In genomic region chr6:167495506-167496391, GRCh38 we compare ENCODE assay signal across 14 cellular contexts.
DNase-seq lines count a peak whose midpoint lies in the region; ATAC-seq and TF ChIP-seq lines count a peak whose summit lies in the region.
"Had no signal": no experiment of that assay in that cellular context is flagged by ENCODE, and none has a peak within 500 bp of the region (broad histone marks: within the 10 kb centered on the region; RNA-seq: fewer than 3 reads in every experiment).

No MANE protein-coding gene starts in this region.

- H2AK5ac ChIP-seq in IMR-90 (ENCODE audit: low read depth, low read length) = no peak overlapping the region

- peaks cover 60% of the 10 kb centered on the region for H3K9me3 ChIP-seq in IMR-90 (ENCODE audit: control insufficient read depth, insufficient read depth, low read length)
- H3K9me3 ChIP-seq in vagina = no peaks in the 10 kb centered on the region
- no peaks in the 10 kb centered on the region for H3K9me3 ChIP-seq in CD4-positive, alpha-beta T cell (ENCODE audit: control insufficient read depth, low read length)
- no peaks in the 10 kb centered on the region for H3K9me3 ChIP-seq in ascending aorta

- H3K27me3 ChIP-seq in IMR-90 (ENCODE audit: control insufficient read depth, insufficient read depth, low read length) (no peaks in the 10 kb centered on the region), vagina (no peaks in the 10 kb centered on the region), ascending aorta (no peaks in the 10 kb centered on the region)
- no peaks in the 10 kb centered on the region for H3K27me3 ChIP-seq in CD4-positive, alpha-beta T cell (ENCODE audit: control insufficient read depth, insufficient read depth, low read length)

- no peak overlapping the region for H3K4ac ChIP-seq in IMR-90 (ENCODE audit: low read depth, low read length)

- WGBS in IMR-90 (ENCODE audit: extremely low coverage in 2 of 2, insufficient read length in 1 of 2), 2 experiments = 40% methylated on average over 10 of the region's 19 CpGs; no CpG with 5 or more reads in 1 of the 2 experiments

- H3K9me1 ChIP-seq in IMR-90 (ENCODE audit: insufficient read depth, low read length) = no peaks in the 10 kb centered on the region

- no peaks in the 10 kb centered on the region for H4K20me1 ChIP-seq in IMR-90 (ENCODE audit: insufficient read depth, low read length)

- H3K27ac Mint-ChIP-seq in progenitor cell of endocrine pancreas = peak overlapping the region; percentile 58
- H3K27ac Mint-ChIP-seq in CD4-positive, alpha-beta T cell = no peak overlapping the region
- no peak overlapping the region for H3K27ac Mint-ChIP-seq in T-helper 2 cell treated with Interferon-gamma antibody and Interleukin-4, amounts not matched to agents 5 μg/mL and 100 μg/mL, for 36 hours
- H3K27ac Mint-ChIP-seq: activated naive CD4-positive, alpha-beta T cell treated with anti-CD3 and anti-CD28 coated beads, Interleukin-2, amount 50 U/mL, for 24 hours; CD4-positive, CD25-positive, alpha-beta regulatory T cell had no signal

- no peak overlapping the region for H2BK120ac ChIP-seq in IMR-90 (ENCODE audit: low read depth, low read length)

- CTCF ChIA-PET in IMR-90 (lab: Yijun Ruan, JAX) = no interaction called here
- CTCF ChIA-PET in CD4-positive, alpha-beta T cell (lab: Charles Lee) = no interaction called here

- H3K56ac ChIP-seq in IMR-90 (ENCODE audit: extremely low read depth, insufficient read depth, low read length) = no peak overlapping the region

- dilution Hi-C loops in IMR-90 (cut with HindIII; ENCODE audit: low sequenced_read_pairs, unreplicated experiment) = no loop called here

- no peak overlapping the region for H2AK9ac ChIP-seq in IMR-90 (replicated peaks; ENCODE audit: low read depth, low read length, poor library complexity)

- POLR2A ChIA-PET in IMR-90 (lab: Charles Lee; ENCODE audit: unreplicated experiment) = no interaction called here
- POLR2A ChIA-PET in CD4-positive, alpha-beta T cell (lab: Charles Lee) = no interaction called here

- H2AFZ ChIP-seq in IMR-90 (replicated peaks; ENCODE audit: low read length, poor library complexity) = no peak overlapping the region

- H3K14ac ChIP-seq in IMR-90 (replicated peaks; ENCODE audit: low read depth, low read length) = no peak overlapping the region

- BruUV-seq in IMR-90 (replicated peaks; lab: Mats Ljungman, UMichigan) = no TSS peak

- no peak overlapping the region for H3K18ac ChIP-seq in IMR-90 (ENCODE audit: low read depth, low read length)

- no peak for DNase-seq in IMR-90
- DNase-seq in NCI-H526 treated with DMSO at 0.1 percent for 48 hours (lab: John Stamatoyannopoulos, UW) = peak; percentile 52
- DNase-seq in hypothalamus (lab: John Stamatoyannopoulos, UW) = peak in 38 of 51 donors; percentile 10 to 87 (median 54)
- no peak for DNase-seq in progenitor cell of endocrine pancreas (ENCODE audit: low spot score, unreplicated experiment)
- DNase-seq in vagina (ENCODE audit: extremely low spot score in 2 of 2) = no peak
- no peak for DNase-seq in CD4-positive, alpha-beta T cell
- DNase-seq in ascending aorta (ENCODE audit: low spot score in 2 of 2) = no peak
- no peak for DNase-seq in T-helper 2 cell treated with Interferon-gamma antibody and Interleukin-4, amounts not matched to agents 5 μg/mL and 100 μg/mL, for 36 hours (ENCODE audit: low spot score)
- DNase-seq: CD4-positive, CD25-positive, alpha-beta regulatory T cell; H7; mesenchymal stem cell; SHP77; stimulated activated naive CD4-positive, alpha-beta T cell had no signal

- H3K79me1 ChIP-seq in IMR-90 (ENCODE audit: low read depth in 1 of 2, low read length in 2 of 2) = no peaks in the 10 kb centered on the region

- H4K91ac ChIP-seq in IMR-90 (ENCODE audit: insufficient read depth, low read depth, low read length) = no peak overlapping the region

- TF ChIP-seq POLR2A in IMR-90 (IDR thresholded peaks at IDR 0.05; ENCODE audit: low read depth, low read length) (no peak), vagina (IDR thresholded peaks at IDR 0.05) (no peak)

- ATAC-seq in IMR-90 (ENCODE audit: low read depth) = no peak
- ATAC-seq in CD4-positive, alpha-beta T cell (ENCODE audit: poor library complexity) = no peak

- H3K4me3 Mint-ChIP-seq in progenitor cell of endocrine pancreas (ENCODE audit: low read depth) = no peak overlapping the region
- no peak overlapping the region for H3K4me3 Mint-ChIP-seq in CD4-positive, alpha-beta T cell
- H3K4me3 Mint-ChIP-seq in T-helper 2 cell treated with Interferon-gamma antibody and Interleukin-4, amounts not matched to agents 5 μg/mL and 100 μg/mL, for 36 hours = no peak overlapping the region
- H3K4me3 Mint-ChIP-seq: activated naive CD4-positive, alpha-beta T cell treated with anti-CD3 and anti-CD28 coated beads, Interleukin-2, amount 50 U/mL, for 24 hours; CD4-positive, CD25-positive, alpha-beta regulatory T cell had no signal

- H4K8ac ChIP-seq in IMR-90 (ENCODE audit: low read depth in 2 of 2, low read length in 2 of 2) = no peak overlapping the region

- no peak overlapping the region for H3K4me3 ChIP-seq in IMR-90 (ENCODE audit: insufficient read depth, low read depth, low read length)
- H3K4me3 ChIP-seq in vagina = no peak overlapping the region
- no peak overlapping the region for H3K4me3 ChIP-seq in ascending aorta

- TF ChIP-seq RAD21 in IMR-90 (IDR thresholded peaks at IDR 0.05; ENCODE audit: low read length) = no peak

- H2BK5ac ChIP-seq in IMR-90 (ENCODE audit: low read depth, low read length, poor library complexity, severe bottlenecking) = peak overlapping the region; percentile 67

- H3K36me3 Mint-ChIP-seq in progenitor cell of endocrine pancreas (ENCODE audit: insufficient read depth) = no peaks in the 10 kb centered on the region
- no peaks in the 10 kb centered on the region for H3K36me3 Mint-ChIP-seq in CD4-positive, alpha-beta T cell (ENCODE audit: low read depth)
- no peaks in the 10 kb centered on the region for H3K36me3 Mint-ChIP-seq in T-helper 2 cell treated with Interferon-gamma antibody and Interleukin-4, amounts not matched to agents 5 μg/mL and 100 μg/mL, for 36 hours (ENCODE audit: low read depth)
- H3K36me3 Mint-ChIP-seq: activated naive CD4-positive, alpha-beta T cell treated with anti-CD3 and anti-CD28 coated beads, Interleukin-2, amount 50 U/mL, for 24 hours; CD4-positive, CD25-positive, alpha-beta regulatory T cell had no signal

- H3K36me3 ChIP-seq in IMR-90 (ENCODE audit: control insufficient read depth, insufficient read depth, low read length) (no peaks in the 10 kb centered on the region), vagina (no peaks in the 10 kb centered on the region), ascending aorta (no peaks in the 10 kb centered on the region)

- H3K27me3 Mint-ChIP-seq in progenitor cell of endocrine pancreas = no peaks in the 10 kb centered on the region
- H3K27me3 Mint-ChIP-seq in CD4-positive, alpha-beta T cell = peaks cover 18% of the 10 kb centered on the region
- no peaks in the 10 kb centered on the region for H3K27me3 Mint-ChIP-seq in T-helper 2 cell treated with Interferon-gamma antibody and Interleukin-4, amounts not matched to agents 5 μg/mL and 100 μg/mL, for 36 hours (ENCODE audit: low read depth)
- H3K27me3 Mint-ChIP-seq: CD4-positive, CD25-positive, alpha-beta regulatory T cell had no signal

- intact Hi-C loops in IMR-90 (cut with micrococcal nuclease) = no loop called here
- intact Hi-C loops in vagina (cut with DNase I) = no loop called here
- intact Hi-C loops in CD4-positive, alpha-beta T cell (cut with DNase I, micrococcal nuclease) = no loop called here
- intact Hi-C loops in ascending aorta (cut with DNase I) = no loop called here

- no peak overlapping the region for H2BK20ac ChIP-seq in IMR-90 (ENCODE audit: low read depth, low read length)

- H3K9me3 Mint-ChIP-seq in progenitor cell of endocrine pancreas (ENCODE audit: low read depth) = no peaks in the 10 kb centered on the region
- no peaks in the 10 kb centered on the region for H3K9me3 Mint-ChIP-seq in CD4-positive, alpha-beta T cell
- no peaks in the 10 kb centered on the region for H3K9me3 Mint-ChIP-seq in T-helper 2 cell treated with Interferon-gamma antibody and Interleukin-4, amounts not matched to agents 5 μg/mL and 100 μg/mL, for 36 hours
- H3K9me3 Mint-ChIP-seq: activated naive CD4-positive, alpha-beta T cell treated with anti-CD3 and anti-CD28 coated beads, Interleukin-2, amount 50 U/mL, for 24 hours had no signal

- TF ChIP-seq CTCF in IMR-90 (conservative IDR thresholded peaks at IDR 0.05; ENCODE audit: low read depth, low read length) (no peak), progenitor cell of endocrine pancreas (IDR thresholded peaks at IDR 0.05; ENCODE audit: unreplicated experiment) (no peak), vagina (IDR thresholded peaks at IDR 0.05) (no peak), ascending aorta (IDR thresholded peaks at IDR 0.05) (no peak)
- no peak for TF ChIP-seq CTCF in CD4-positive, alpha-beta T cell (IDR thresholded peaks at IDR 0.05)

- peaks cover 47% of the 10 kb centered on the region for H3K4me1 Mint-ChIP-seq in progenitor cell of endocrine pancreas (ENCODE audit: low read depth)
- H3K4me1 Mint-ChIP-seq in CD4-positive, alpha-beta T cell (ENCODE audit: low read depth) = no peaks in the 10 kb centered on the region
- H3K4me1 Mint-ChIP-seq in T-helper 2 cell treated with Interferon-gamma antibody and Interleukin-4, amounts not matched to agents 5 μg/mL and 100 μg/mL, for 36 hours (ENCODE audit: low read depth) = no peaks in the 10 kb centered on the region
- H3K4me1 Mint-ChIP-seq: activated naive CD4-positive, alpha-beta T cell treated with anti-CD3 and anti-CD28 coated beads, Interleukin-2, amount 50 U/mL, for 24 hours had no signal

- no peak overlapping the region for H3K23ac ChIP-seq in IMR-90 (ENCODE audit: low read depth, low read length)

- H3K9ac ChIP-seq in IMR-90 (ENCODE audit: low read depth, low read length) = no peak overlapping the region

- no peak overlapping the region for H2BK15ac ChIP-seq in IMR-90 (ENCODE audit: low read depth, low read length)

- no peaks in the 10 kb centered on the region for H3K4me1 ChIP-seq in IMR-90 (ENCODE audit: control insufficient read depth, insufficient read depth, low read length)
- no peaks in the 10 kb centered on the region for H3K4me1 ChIP-seq in vagina
- peaks cover 0 to 12% of the 10 kb centered on the region in 2 donors for H3K4me1 ChIP-seq in ascending aorta

- no peak overlapping the region for H3K4me2 ChIP-seq in IMR-90 (ENCODE audit: low read depth, low read length)

- H3K27ac ChIP-seq in IMR-90 (ENCODE audit: insufficient read depth, low read length) (no peak overlapping the region), vagina (no peak overlapping the region), ascending aorta (peak overlapping the region in 1 of 2 donors; percentile 20)
- no peak overlapping the region for H3K27ac ChIP-seq in CD4-positive, alpha-beta T cell (ENCODE audit: low read depth, low read length)

- in situ Hi-C loops in IMR-90 (cut with MboI; ENCODE audit: low sequenced_read_pairs) = no loop called here

- H4K5ac ChIP-seq in IMR-90 (ENCODE audit: low read depth, low read length) = no peak overlapping the region

Comparison
In these comparisons a context has a peak if more than half of its experiments do, and no peak if none do; other contexts are left out.
1. DNase-seq: peak in NCI-H526 treated with DMSO at 0.1 percent for 48 hours (single experiment) and hypothalamus (38 of 51); none in IMR-90 (single experiment), progenitor cell of endocrine pancreas (single experiment), vagina (0 of 2), CD4-positive, alpha-beta T cell (0 of 10), ascending aorta (0 of 2) and T-helper 2 cell treated with Interferon-gamma antibody and Interleukin-4, amounts not matched to agents 5 μg/mL and 100 μg/mL, for 36 hours (single experiment).